ENCODE assay signal across 17 cellular contexts in the genomic region with DNA sequence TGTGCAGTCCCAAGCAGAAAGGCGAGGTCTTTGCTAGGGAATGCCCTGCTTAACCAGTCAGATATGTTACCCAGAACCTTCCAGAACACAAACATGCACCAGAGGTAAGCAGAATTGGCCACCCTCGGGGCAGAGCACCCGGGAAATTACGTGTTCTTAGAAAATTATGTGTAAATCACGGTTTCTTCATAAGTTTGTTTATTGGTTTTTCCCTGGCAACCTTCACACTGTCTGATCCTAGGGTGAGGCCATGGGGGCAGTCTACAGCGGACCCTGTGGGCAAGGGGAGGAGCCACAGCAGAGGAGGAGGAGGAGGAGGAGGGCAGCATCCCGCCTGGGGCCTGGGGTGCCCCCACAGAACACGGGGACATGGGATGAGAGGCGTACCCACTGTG. TPM values are rescaled to one million over a fixed set of nuclear protein-coding genes. Genes with fewer than 3 reads are reported as not detected.
DNase-seq lines count a peak whose midpoint lies in the region; ATAC-seq and TF ChIP-seq lines count a peak whose summit lies in the region.
"Had no signal": no experiment of that assay in that cellular context is flagged by ENCODE, and none has a peak within 500 bp of the region (broad histone marks: within the 10 kb centered on the region; RNA-seq: fewer than 3 reads in every experiment).

No MANE protein-coding gene starts in this region.

- H3K27ac ChIP-seq in GM23338 (ENCODE audit: low read depth), result no peak overlapping the region
- H3K27ac ChIP-seq in liver (ENCODE audit: low read depth in 1 of 2, low read length in 2 of 2), result peak overlapping the region; percentile 79 to 92
- peak overlapping the region; percentile 60 for H3K27ac ChIP-seq in subcutaneous abdominal adipose tissue (ENCODE audit: low read depth, low read length)

- no peaks in the 10 kb centered on the region for H3K36me3 Mint-ChIP-seq in GM23338 (ENCODE audit: low read depth)
- H3K36me3 Mint-ChIP-seq: activated CD8-positive, alpha-beta memory T cell treated with anti-CD3 and anti-CD28 coated beads, Interleukin-2, amount 10 ng/mL, durations not matched to agents 7 days and 5 days; stimulated activated naive B cell treated with anti-CD40 and anti-IgM and Interleukin-4, amounts not matched to agents 10 μg/mL and 1 μg/mL and 100 μg/mL, for 72 hours had no signal

- no peaks in the 10 kb centered on the region for H3F3A ChIP-seq in GM23338 (replicated peaks; ENCODE audit: low read depth)

- no peaks in the 10 kb centered on the region for H3K27me3 ChIP-seq in GM23338 (ENCODE audit: insufficient read depth)
- H3K27me3 ChIP-seq in liver (ENCODE audit: control insufficient read depth in 4 of 4, insufficient read depth in 4 of 4, low read length in 3 of 4), result no peaks in the 10 kb centered on the region
- no peaks in the 10 kb centered on the region for H3K27me3 ChIP-seq in subcutaneous abdominal adipose tissue (ENCODE audit: control insufficient read depth in 5 of 5, insufficient read depth in 4 of 5, low read length in 5 of 5)

- H4K20me1 ChIP-seq in GM23338 (replicated peaks; ENCODE audit: insufficient read depth), result no peaks in the 10 kb centered on the region; the same call in none of the 2 replicates

- peaks cover 54% of the 10 kb centered on the region for H3K79me2 ChIP-seq in GM23338 (replicated peaks; ENCODE audit: insufficient read depth)

- H3K4me3 Mint-ChIP-seq in GM23338, result no peak overlapping the region
- H3K4me3 Mint-ChIP-seq: activated CD8-positive, alpha-beta memory T cell treated with anti-CD3 and anti-CD28 coated beads, Interleukin-2, amount 10 ng/mL, durations not matched to agents 7 days and 5 days; stimulated activated naive B cell treated with anti-CD40 and anti-IgM and Interleukin-4, amounts not matched to agents 10 μg/mL and 1 μg/mL and 100 μg/mL, for 72 hours; T-helper 2 cell treated with Interferon-gamma antibody and Interleukin-4, amounts not matched to agents 5 μg/mL and 100 μg/mL, for 36 hours had no signal

- H3K4me1 ChIP-seq in GM23338 (ENCODE audit: insufficient read depth), result no peaks in the 10 kb centered on the region
- peaks cover 79 to 100% (median 90%) of the 10 kb centered on the region in 4 donors for H3K4me1 ChIP-seq in liver (ENCODE audit: control insufficient read depth in 4 of 4, insufficient read depth in 4 of 4, low read length in 3 of 4)
- peaks cover 0 to 99% (median 91%) of the 10 kb centered on the region in 5 donors for H3K4me1 ChIP-seq in subcutaneous abdominal adipose tissue (ENCODE audit: control insufficient read depth in 5 of 5, insufficient read depth in 5 of 5, low read length in 5 of 5)

- no peaks in the 10 kb centered on the region for H3K36me3 ChIP-seq in GM23338 (ENCODE audit: insufficient read depth)
- H3K36me3 ChIP-seq in liver (ENCODE audit: control insufficient read depth in 4 of 4, insufficient read depth in 3 of 4, low read depth in 1 of 4, low read length in 3 of 4), result no peaks in the 10 kb centered on the region
- H3K36me3 ChIP-seq in subcutaneous abdominal adipose tissue (ENCODE audit: control insufficient read depth in 5 of 5, insufficient read depth in 5 of 5, low read length in 5 of 5), result no peaks in the 10 kb centered on the region

- in situ Hi-C loops in T47D (cut with HindIII; ENCODE audit: low pct_unique_long_range_greater_than_20kb, low sequenced_read_pairs), result no loop called here

- DNase-seq in GM23338 (ENCODE audit: low spot score) (no peak), T47D (ENCODE audit: low read depth in 1 of 2, low spot score in 1 of 2) (peak; percentile 44 to 89), DMS53 (lab: John Stamatoyannopoulos, UW) (no peak), mucosa of gallbladder (ENCODE audit: low spot score) (no peak)
- DNase-seq: activated CD4-positive, alpha-beta T cell treated with anti-CD3 and anti-CD28 coated beads for 1 hour; activated CD8-positive, alpha-beta memory T cell treated with anti-CD3 and anti-CD28 coated beads, Interleukin-2, amount 10 ng/mL, durations not matched to agents 7 days and 5 days; activated effector memory CD4-positive, alpha-beta T cell treated with anti-CD3 and anti-CD28 coated beads, Interleukin-2, amount 50 U/mL, for 16 hours; amniotic stem cell; NCI-H1930; SHP77; stimulated activated naive B cell treated with anti-CD40 and anti-IgM and Interleukin-4, amounts not matched to agents 10 μg/mL and 1 μg/mL and 100 μg/mL, for 72 hours had no signal

- 38% methylated on average over 9 of the region's 9 CpGs for WGBS in liver

- H3K4me3 ChIP-seq in GM23338 (no peak overlapping the region), liver (ENCODE audit: low read depth in 1 of 3, low read length in 3 of 3) (no peak overlapping the region), subcutaneous abdominal adipose tissue (ENCODE audit: low read depth in 1 of 5, low read length in 5 of 5) (no peak overlapping the region)
- H3K4me3 ChIP-seq: GM12878 had no signal

- H3K9ac ChIP-seq in liver (ENCODE audit: low read depth in 1 of 2, low read length in 2 of 2) (no peak overlapping the region), subcutaneous abdominal adipose tissue (ENCODE audit: low read length in 5 of 5) (peak overlapping the region in 1 of 5 donors; percentile 11)

- H3K27me3 Mint-ChIP-seq in GM23338 (ENCODE audit: insufficient read depth, low read depth, poor library complexity), result peaks cover 4% of the 10 kb centered on the region
- H3K27me3 Mint-ChIP-seq: activated CD8-positive, alpha-beta memory T cell treated with anti-CD3 and anti-CD28 coated beads, Interleukin-2, amount 10 ng/mL, durations not matched to agents 7 days and 5 days; stimulated activated naive B cell treated with anti-CD40 and anti-IgM and Interleukin-4, amounts not matched to agents 10 μg/mL and 1 μg/mL and 100 μg/mL, for 72 hours had no signal

- ATAC-seq in GM23338 (no peak), HG02642 (IDR thresholded peaks at IDR 0.05; ENCODE audit: poor library complexity, unreplicated experiment) (no peak), HG03159 (IDR thresholded peaks at IDR 0.05; ENCODE audit: unreplicated experiment) (no peak)
- ATAC-seq: activated CD8-positive, alpha-beta memory T cell treated with anti-CD3 and anti-CD28 coated beads, Interleukin-2, amount 10 ng/mL, durations not matched to agents 7 days and 5 days; GM12878; stimulated activated naive B cell treated with anti-CD40 and anti-IgM and Interleukin-4, amounts not matched to agents 10 μg/mL and 1 μg/mL and 100 μg/mL, for 72 hours had no signal

- no peaks in the 10 kb centered on the region for H3K9me3 Mint-ChIP-seq in GM23338
- H3K9me3 Mint-ChIP-seq: stimulated activated naive B cell treated with anti-CD40 and anti-IgM and Interleukin-4, amounts not matched to agents 10 μg/mL and 1 μg/mL and 100 μg/mL, for 72 hours; T-helper 2 cell treated with Interferon-gamma antibody and Interleukin-4, amounts not matched to agents 5 μg/mL and 100 μg/mL, for 36 hours had no signal

- peak overlapping the region; percentile 54; the same call in 1 of the 2 replicates for H3K27ac Mint-ChIP-seq in GM23338
- H3K27ac Mint-ChIP-seq: activated CD8-positive, alpha-beta memory T cell treated with anti-CD3 and anti-CD28 coated beads, Interleukin-2, amount 10 ng/mL, durations not matched to agents 7 days and 5 days; stimulated activated naive B cell treated with anti-CD40 and anti-IgM and Interleukin-4, amounts not matched to agents 10 μg/mL and 1 μg/mL and 100 μg/mL, for 72 hours; T-helper 2 cell treated with Interferon-gamma antibody and Interleukin-4, amounts not matched to agents 5 μg/mL and 100 μg/mL, for 36 hours had no signal

- no peak overlapping the region for H3K4me2 ChIP-seq in GM23338

- no peak for TF ChIP-seq RAD21 in liver (IDR thresholded peaks at IDR 0.05)

- no peak for TF ChIP-seq CTCF in GM23338 (conservative IDR thresholded peaks at IDR 0.05; ENCODE audit: low read depth in 2 of 2)
- TF ChIP-seq CTCF in liver (IDR thresholded peaks at IDR 0.05; ENCODE audit: low read depth, low read length, missing input control), result no peak

- H3K9me2 ChIP-seq in GM23338 (ENCODE audit: insufficient read depth), result no peaks in the 10 kb centered on the region

- H2AFZ ChIP-seq in GM23338, result no peak overlapping the region

- H3K9me3 ChIP-seq in liver (ENCODE audit: control insufficient read depth in 4 of 4, low read length in 3 of 4), result no peaks in the 10 kb centered on the region
- H3K9me3 ChIP-seq in subcutaneous abdominal adipose tissue (ENCODE audit: control insufficient read depth in 5 of 5, low read length in 5 of 5), result no peaks in the 10 kb centered on the region

- H3K4me1 Mint-ChIP-seq in GM23338, result peaks cover 3% of the 10 kb centered on the region; the same call in 2 of the 3 replicates
- H3K4me1 Mint-ChIP-seq: activated CD8-positive, alpha-beta memory T cell treated with anti-CD3 and anti-CD28 coated beads, Interleukin-2, amount 10 ng/mL, durations not matched to agents 7 days and 5 days had no signal

TF ChIP-seq in GM23338, 12 proteins besides CTCF, POLR2A, EP300 and RAD21:
- TF ChIP-seq EZH2phosphoT487 (IDR thresholded peaks at IDR 0.05; ENCODE audit: unreplicated experiment), result no peak
TF ChIP-seq in GM23338: peak in this region for 0.

TF ChIP-seq in liver, 16 proteins besides CTCF, POLR2A, EP300 and RAD21:
- peak; percentile 49 to 63 for TF ChIP-seq HNF4A (conservative IDR thresholded peaks at IDR 0.05)
- no peak for TF ChIP-seq EGR1 (IDR thresholded peaks at IDR 0.05; ENCODE audit: low read depth in 2 of 2)
- peak; percentile 55 to 72 for TF ChIP-seq RXRA (IDR thresholded peaks at IDR 0.05)

RNA-seq across cellular contexts. Expression of a gene that starts 31.4 kb away (rescaled TPM):
- total RNA-seq in GM23338 (2014; rRNA removed; shearing (Covaris generic)), result 14.9 and 17.9 TPM in 2 replicates
- 4.8 and 4.9 TPM in 2 replicates for polyA plus RNA-seq in GM23338 (2016; fragmentation: Nextera tagmentation; extraction: Ambion mirVana)
- 100 to 1,000 TPM in 1 of 2 donors, 10 to 100 TPM in 1; 41.5 to 116 TPM for total RNA-seq in liver
- polyA plus RNA-seq in liver, result 100 to 1,000 TPM in 1 of 2 donors, 10 to 100 TPM in 1; 46.8 to 101 TPM
- total RNA-seq in mucosa of gallbladder, result 106 TPM

Comparison
In these comparisons a context has a peak if more than half of its experiments do, and no peak if none do; other contexts are left out.
1. DNase-seq: peak in T47D (2 of 2); none in GM23338 (single experiment), DMS53 (single experiment) and mucosa of gallbladder (single experiment).